In the genomic region with DNA sequence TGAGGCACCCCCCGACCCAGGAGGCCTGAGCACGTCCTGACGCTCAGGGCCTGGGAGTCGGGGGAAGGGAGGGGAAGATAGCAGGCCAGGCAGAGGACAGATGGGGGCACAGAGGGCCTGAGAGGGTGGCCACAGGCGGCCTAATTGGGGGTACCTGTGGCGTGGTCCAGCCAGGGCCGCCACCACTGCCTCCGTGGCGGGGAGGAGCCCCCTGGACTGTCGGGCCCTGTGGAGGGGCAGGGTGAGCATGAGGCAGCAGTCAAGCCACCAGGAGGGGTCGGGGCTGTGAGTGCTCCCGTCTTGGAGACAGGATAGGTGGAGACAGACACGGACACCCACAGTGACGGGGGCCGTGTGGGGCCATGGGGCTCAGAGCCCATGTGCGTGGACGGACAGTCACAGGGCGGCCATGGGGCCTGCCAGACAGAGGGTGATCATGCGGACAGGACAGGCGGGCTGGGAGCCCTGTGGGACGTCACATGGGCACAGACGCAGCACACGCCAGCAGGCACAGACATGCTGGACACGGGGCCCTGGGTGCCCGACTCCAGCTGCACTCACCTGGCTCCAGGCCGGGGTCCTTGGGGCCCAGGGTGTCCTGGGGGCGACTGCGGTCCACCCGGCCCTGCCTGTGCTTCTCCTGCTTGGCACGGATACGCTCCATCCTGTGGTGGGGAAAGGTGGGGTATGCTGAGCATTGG, we compare ENCODE assay signal across 29 cellular contexts. TPM values are rescaled to one million over a fixed set of nuclear protein-coding genes. Genes with fewer than 3 reads are reported as not detected.
DNase-seq lines count a peak whose midpoint lies in the region; ATAC-seq, FAIRE-seq and TF ChIP-seq lines count a peak whose summit lies in the region.
"Had no signal": no experiment of that assay in that cellular context is flagged by ENCODE, and none has a peak within 500 bp of the region (broad histone marks: within the 10 kb centered on the region; RNA-seq: fewer than 3 reads in every experiment).

No MANE protein-coding gene starts in this region.

- H3K79me2 ChIP-seq in HepG2 (ENCODE audit: insufficient read depth, low read length): no peaks in the 10 kb centered on the region

- 87% methylated on average over 31 of the region's 31 CpGs for WGBS in right cardiac atrium
- WGBS in HepG2 (ENCODE audit: low lambda C conversion rate): 96% methylated on average over 20 of the region's 31 CpGs

- TF ChIP-seq RAD21 in HepG2 (CRISPR knock-in tag; IDR thresholded peaks at IDR 0.05): no peak

- H3K9ac ChIP-seq in NT2/D1 (ENCODE audit: insufficient read length, low read depth) (peak overlapping the region; percentile 32), HepG2 (ENCODE audit: insufficient read depth, low read depth, low read length) (no peak overlapping the region), colonic mucosa (ENCODE audit: low read depth in 2 of 2, low read length in 2 of 2) (no peak overlapping the region)

- no peaks in the 10 kb centered on the region for H4K20me1 ChIP-seq in HepG2 (ENCODE audit: insufficient read depth, low read length)

- peak; percentile 5 to 13 for ATAC-seq in right cardiac atrium
- no peak for ATAC-seq in left ventricle myocardium superior
- ATAC-seq in HepG2: no peak

- FAIRE-seq in HepG2 (lab: Jason Lieb, UNC): no peak
- FAIRE-seq: A204.1, GM12891 had no signal

- no peak for TF ChIP-seq POLR2A in HepG2 (IDR thresholded peaks at IDR 0.05; ENCODE audit: insufficient read depth in 1 of 2, low read depth in 2 of 2, low read length in 2 of 2)

- H3K4me3 ChIP-seq in right cardiac atrium (ENCODE audit: low read length): no peak overlapping the region
- H3K4me3 ChIP-seq in NT2/D1 (ENCODE audit: insufficient read length, low read depth): no peak overlapping the region
- no peak overlapping the region for H3K4me3 ChIP-seq in HepG2 (replicated peaks in 1 of 3; ENCODE audit: insufficient read depth in 1 of 3, low read depth in 2 of 3, low read length in 3 of 3)
- no peak overlapping the region for H3K4me3 ChIP-seq in colonic mucosa
- H3K4me3 ChIP-seq: HAP-1 had no signal

- no peak overlapping the region for H2AFZ ChIP-seq in HepG2 (ENCODE audit: low read length)

- in situ Hi-C loops in HepG2 (cut with HindIII; ENCODE audit: extremely low pct_ligation_motif_present, low pct_unique_long_range_greater_than_20kb): no loop called here

- H3K9me3 ChIP-seq in right cardiac atrium (ENCODE audit: control insufficient read depth, low read length): no peaks in the 10 kb centered on the region
- H3K9me3 ChIP-seq in NT2/D1 (ENCODE audit: insufficient read depth, low read length): no peaks in the 10 kb centered on the region
- H3K9me3 ChIP-seq in HepG2 (ENCODE audit: low read length): no peaks in the 10 kb centered on the region
- no peaks in the 10 kb centered on the region for H3K9me3 ChIP-seq in colonic mucosa
- H3K9me3 ChIP-seq: Caco-2, HAP-1 had no signal

- DNase-seq in right cardiac atrium: no peak
- DNase-seq in left ventricle myocardium superior: no peak
- no peak for DNase-seq in NT2/D1 (ENCODE audit: low read depth, low spot score)
- DNase-seq in HepG2 (ENCODE audit: low spot score): no peak
- no peak for DNase-seq in colonic mucosa
- DNase-seq in NCI-H1436 treated with DMSO at 0.1 percent for 48 hours (lab: John Stamatoyannopoulos, UW): no peak
- DNase-seq in DMS79 (lab: John Stamatoyannopoulos, UW): no peak
- DNase-seq: AML-193; C1 segment of cervical spinal cord; Caco-2; CD4-positive, alpha-beta memory T cell; EL; GDM1; GOT3; HFFc6; Kasumi-1; MV-4-11; NCI-H1105; NCI-H146; NCI-H1930; NCI-H446 treated with DMSO at 0.1 percent for 48 hours; NCI-H526; NCI-H82; SHP77 treated with DMSO at 0.1 percent for 48 hours had no signal

- POLR2A ChIA-PET in HepG2 (lab: Yijun Ruan, JAX): no interaction called here

- CTCF ChIA-PET in HepG2 (lab: Yijun Ruan, JAX; ENCODE audit: low intra/inter-chr PET ratio, low total read pairs): no interaction called here

- H3K36me3 ChIP-seq in NT2/D1 (ENCODE audit: insufficient read depth, insufficient read length, low read length) (peaks cover 84% of the 10 kb centered on the region), HepG2 (replicated peaks in 1 of 2; ENCODE audit: control insufficient read depth in 1 of 2, insufficient read depth in 2 of 2, low read length in 2 of 2) (peaks cover 61 to 77% of the 10 kb centered on the region in 2 experiments; a peak in 4 of 5 replicates), colonic mucosa (peaks cover 48% of the 10 kb centered on the region)

- BruUV-seq in HepG2 (replicated peaks; lab: Mats Ljungman, UMichigan): no TSS peak

- H3K27ac ChIP-seq in right cardiac atrium (ENCODE audit: low read length): no peak overlapping the region
- H3K27ac ChIP-seq in HepG2 (ENCODE audit: extremely low read length, insufficient read depth, low read length): no peak overlapping the region
- no peak overlapping the region for H3K27ac ChIP-seq in colonic mucosa
- H3K27ac ChIP-seq: RWPE1 had no signal

- H3K4me1 ChIP-seq in right cardiac atrium (ENCODE audit: control insufficient read depth, insufficient read depth, low read length) (no peaks in the 10 kb centered on the region), NT2/D1 (ENCODE audit: insufficient read depth, insufficient read length) (peaks cover 29% of the 10 kb centered on the region), HepG2 (ENCODE audit: insufficient read depth, low read length) (no peaks in the 10 kb centered on the region), colonic mucosa (no peaks in the 10 kb centered on the region)
- H3K4me1 ChIP-seq: Caco-2, HAP-1 had no signal

- no peak overlapping the region for H3K4me2 ChIP-seq in HepG2 (ENCODE audit: low read depth, low read length)

- H3K27me3 ChIP-seq in right cardiac atrium (ENCODE audit: control insufficient read depth, insufficient read depth): no peaks in the 10 kb centered on the region
- H3K27me3 ChIP-seq in NT2/D1 (ENCODE audit: insufficient read depth, insufficient read length): no peaks in the 10 kb centered on the region
- no peaks in the 10 kb centered on the region for H3K27me3 ChIP-seq in HepG2 (ENCODE audit: control insufficient read depth in 1 of 2, insufficient read depth in 2 of 2, low read length in 2 of 2)
- no peaks in the 10 kb centered on the region for H3K27me3 ChIP-seq in colonic mucosa

- TF ChIP-seq CTCF in HepG2 (CRISPR knock-in tag; IDR thresholded peaks at IDR 0.05): no peak
- TF ChIP-seq CTCF in colonic mucosa (IDR thresholded peaks at IDR 0.05): no peak

- no peak for TF ChIP-seq EP300 in HepG2 (IDR thresholded peaks at IDR 0.05; ENCODE audit: low read depth in 2 of 2, low read length in 2 of 2)
- TF ChIP-seq EP300 in HepG2 (CRISPR knock-in tag; IDR thresholded peaks at IDR 0.05; ENCODE audit: borderline replicate concordance): no peak

- intact Hi-C loops in right cardiac atrium (cut with DNase I): no loop called here
- intact Hi-C loops in left ventricle myocardium superior (cut with micrococcal nuclease): no loop called here
- intact Hi-C loops in HepG2 (cut with micrococcal nuclease; ENCODE audit: unreplicated experiment): no loop called here
- intact Hi-C loops in colonic mucosa (cut with DNase I): no loop called here

RNA-seq across cellular contexts. Expression of gene CTU2, which starts 18.7 kb away (rescaled TPM):
- total RNA-seq in right cardiac atrium (10 to 100 TPM; 11.1 to 16.3 (median 12.4) TPM), left ventricle myocardium superior (22.7 TPM), HepG2 (2016; rRNA removed; fragmentation: Illumina TruSeq; extraction: Trizol) (21.9 TPM in 2 replicates), colonic mucosa (10 to 100 TPM in 1 of 2 donors, 1 to 10 TPM in 1; 7.8 to 23.1 TPM)
- polyA plus RNA-seq in right cardiac atrium (11.4 TPM), HepG2 (2011; rRNA removed) (13.3 and 18.5 TPM in 2 replicates)
- 11.4 and 12.8 TPM in 2 replicates for total RNA-seq in HepG2 (2016; cell fraction: cytosol; rRNA removed; fragmentation: Illumina TruSeq; extraction: Trizol; ENCODE audit: low read depth)
- 16.8 and 22.4 TPM in 2 replicates for total RNA-seq in HepG2 (2016; cell fraction: insoluble cytoplasmic fraction; rRNA removed; fragmentation: Illumina TruSeq; extraction: Trizol)
- total RNA-seq in HepG2 (2016; cell fraction: membrane; rRNA removed; fragmentation: Illumina TruSeq; extraction: Trizol): 13.8 and 15.9 TPM in 2 replicates
- 16.7 and 17.2 TPM in 2 replicates for total RNA-seq in HepG2 (2016; cell fraction: nucleus; rRNA removed; fragmentation: Illumina TruSeq; extraction: Trizol)
- 11.8 and 19.4 TPM in 2 replicates for polyA plus RNA-seq in HepG2 (2011; cell fraction: cytosol; rRNA removed)
- 63.3 and 73.6 TPM in 2 replicates for polyA plus RNA-seq in HepG2 (2011; cell fraction: nucleus; rRNA removed)
- polyA plus RNA-seq in HepG2 (2012): 11.6 and 15.1 TPM in 2 replicates
- polyA plus RNA-seq in HepG2 (2016; cell fraction: cytosol; fragmentation: Illumina TruSeq; extraction: Trizol; ENCODE audit: low read depth): 12.4 and 16.5 TPM in 2 replicates
- 20.9 and 22.4 TPM in 2 replicates for polyA plus RNA-seq in HepG2 (2016; cell fraction: insoluble cytoplasmic fraction; fragmentation: Illumina TruSeq; extraction: Trizol; ENCODE audit: low read depth)
- polyA plus RNA-seq in HepG2 (2016; cell fraction: membrane; fragmentation: Illumina TruSeq; extraction: Trizol; ENCODE audit: low read depth): 13.3 and 14.9 TPM in 2 replicates
- 39.4 and 44.9 TPM in 2 replicates for polyA plus RNA-seq in HepG2 (2016; cell fraction: nucleus; fragmentation: Illumina TruSeq; extraction: Trizol; ENCODE audit: insufficient read depth, low read depth)
- polyA minus RNA-seq in HepG2 (2011; rRNA and poly(A)+ RNA removed; ENCODE audit: low replicate concordance): 23.1 and 25.7 TPM in 2 replicates
- 15.2 and 18.6 TPM in 2 replicates for polyA minus RNA-seq in HepG2 (2011; cell fraction: cytosol; rRNA and poly(A)+ RNA removed)
- 19.3 and 20.7 TPM in 2 replicates for polyA minus RNA-seq in HepG2 (2011; cell fraction: nucleus; rRNA and poly(A)+ RNA removed)

RNA-seq across cellular contexts. Expression of gene RNF166, which starts 18.8 kb away (rescaled TPM):
- total RNA-seq in right cardiac atrium (10 to 100 TPM; 15.0 to 23.8 (median 19.2) TPM), left ventricle myocardium superior (16.2 TPM), HepG2 (2016; rRNA removed; fragmentation: Illumina TruSeq; extraction: Trizol) (15.1 and 23.0 TPM in 2 replicates), colonic mucosa (1 to 10 TPM; 9.2 to 9.3 TPM)
- polyA plus RNA-seq in right cardiac atrium (18.4 TPM), HepG2 (2011; rRNA removed) (21.4 and 26.2 TPM in 2 replicates)
- 36.0 and 37.2 TPM in 2 replicates for total RNA-seq in HepG2 (2016; cell fraction: cytosol; rRNA removed; fragmentation: Illumina TruSeq; extraction: Trizol; ENCODE audit: low read depth)
- 17.3 and 23.3 TPM in 2 replicates for total RNA-seq in HepG2 (2016; cell fraction: insoluble cytoplasmic fraction; rRNA removed; fragmentation: Illumina TruSeq; extraction: Trizol)
- 41.6 and 45.9 TPM in 2 replicates for total RNA-seq in HepG2 (2016; cell fraction: membrane; rRNA removed; fragmentation: Illumina TruSeq; extraction: Trizol)
- total RNA-seq in HepG2 (2016; cell fraction: nucleus; rRNA removed; fragmentation: Illumina TruSeq; extraction: Trizol): 14.0 and 14.1 TPM in 2 replicates
- polyA plus RNA-seq in HepG2 (2011; cell fraction: cytosol; rRNA removed): 14.8 and 24.4 TPM in 2 replicates
- 83.8 and 91.3 TPM in 2 replicates for polyA plus RNA-seq in HepG2 (2011; cell fraction: nucleus; rRNA removed)
- 12.2 and 16.1 TPM in 2 replicates for polyA plus RNA-seq in HepG2 (2012)
- 22.9 and 25.4 TPM in 2 replicates for polyA plus RNA-seq in HepG2 (2016; cell fraction: cytosol; fragmentation: Illumina TruSeq; extraction: Trizol; ENCODE audit: low read depth)
- 19.2 and 20.2 TPM in 2 replicates for polyA plus RNA-seq in HepG2 (2016; cell fraction: insoluble cytoplasmic fraction; fragmentation: Illumina TruSeq; extraction: Trizol; ENCODE audit: low read depth)
- polyA plus RNA-seq in HepG2 (2016; cell fraction: membrane; fragmentation: Illumina TruSeq; extraction: Trizol; ENCODE audit: low read depth): 32.0 and 34.1 TPM in 2 replicates
- polyA plus RNA-seq in HepG2 (2016; cell fraction: nucleus; fragmentation: Illumina TruSeq; extraction: Trizol; ENCODE audit: insufficient read depth, low read depth): 36.7 and 43.4 TPM in 2 replicates
- polyA minus RNA-seq in HepG2 (2011; rRNA and poly(A)+ RNA removed; ENCODE audit: low replicate concordance): 11.5 and 25.6 TPM in 2 replicates
- 12.9 and 17.8 TPM in 2 replicates for polyA minus RNA-seq in HepG2 (2011; cell fraction: cytosol; rRNA and poly(A)+ RNA removed)
- 14.2 and 18.7 TPM in 2 replicates for polyA minus RNA-seq in HepG2 (2011; cell fraction: nucleus; rRNA and poly(A)+ RNA removed)

RNA-seq across cellular contexts. Expression of gene SNAI3, which starts 38.7 kb away (rescaled TPM):
- 1 to 10 TPM in 3 of 4 donors, under 1 TPM in 1; 0.39 to 2.8 (median 1.6) TPM for total RNA-seq in right cardiac atrium
- 2.7 TPM for polyA plus RNA-seq in right cardiac atrium
- total RNA-seq in left ventricle myocardium superior: 3.8 TPM
- total RNA-seq in HepG2 (2016; rRNA removed; fragmentation: Illumina TruSeq; extraction: Trizol): 0.09 and 0.18 TPM in 2 replicates
- not detected in 2 replicates for total RNA-seq in HepG2 (2016; cell fraction: cytosol; rRNA removed; fragmentation: Illumina TruSeq; extraction: Trizol; ENCODE audit: low read depth)
- total RNA-seq in HepG2 (2016; cell fraction: insoluble cytoplasmic fraction; rRNA removed; fragmentation: Illumina TruSeq; extraction: Trizol): 0.13 and 0.17 TPM in 2 replicates
- 0.12 TPM in 1 of 2 replicates, not detected in the other for total RNA-seq in HepG2 (2016; cell fraction: membrane; rRNA removed; fragmentation: Illumina TruSeq; extraction: Trizol)
- not detected in 2 replicates for total RNA-seq in HepG2 (2016; cell fraction: nucleus; rRNA removed; fragmentation: Illumina TruSeq; extraction: Trizol)
- 0.18 and 0.40 TPM in 2 replicates for polyA plus RNA-seq in HepG2 (2011; rRNA removed)
- polyA plus RNA-seq in HepG2 (2011; cell fraction: cytosol; rRNA removed): 0.18 and 0.44 TPM in 2 replicates
- 0.35 and 0.64 TPM in 2 replicates for polyA plus RNA-seq in HepG2 (2011; cell fraction: nucleus; rRNA removed)
- polyA plus RNA-seq in HepG2 (2012): 0.40 and 0.47 TPM in 2 replicates
- 0.08 TPM in 1 of 2 replicates, not detected in the other for polyA plus RNA-seq in HepG2 (2016; cell fraction: cytosol; fragmentation: Illumina TruSeq; extraction: Trizol; ENCODE audit: low read depth)
- polyA plus RNA-seq in HepG2 (2016; cell fraction: insoluble cytoplasmic fraction; fragmentation: Illumina TruSeq; extraction: Trizol; ENCODE audit: low read depth): 0.26 TPM in 1 of 2 replicates, not detected in the other
- 0.15 and 0.21 TPM in 2 replicates for polyA plus RNA-seq in HepG2 (2016; cell fraction: membrane; fragmentation: Illumina TruSeq; extraction: Trizol; ENCODE audit: low read depth)
- 0.27 TPM in 1 of 2 replicates, not detected in the other for polyA plus RNA-seq in HepG2 (2016; cell fraction: nucleus; fragmentation: Illumina TruSeq; extraction: Trizol; ENCODE audit: insufficient read depth, low read depth)
- polyA minus RNA-seq in HepG2 (2011; rRNA and poly(A)+ RNA removed; ENCODE audit: low replicate concordance): 0.84 TPM in 1 of 2 replicates, not detected in the other
- polyA minus RNA-seq in HepG2 (2011; cell fraction: cytosol; rRNA and poly(A)+ RNA removed): not detected in 2 replicates
- polyA minus RNA-seq in HepG2 (2011; cell fraction: nucleus; rRNA and poly(A)+ RNA removed): not detected in 2 replicates
- total RNA-seq in colonic mucosa: under 1 TPM; 0.25 to 0.40 TPM
- total RNA-seq: HFFc6, M059J had no signal

Comparison
In these comparisons a context has a peak if more than half of its experiments do, and no peak if none do; other contexts are left out.
1. ATAC-seq: peak in right cardiac atrium (2 of 2); none in left ventricle myocardium superior (single experiment) and HepG2 (single experiment).